Comparison of ENCODE assay signal across 8 cellular contexts in the genomic region with DNA sequence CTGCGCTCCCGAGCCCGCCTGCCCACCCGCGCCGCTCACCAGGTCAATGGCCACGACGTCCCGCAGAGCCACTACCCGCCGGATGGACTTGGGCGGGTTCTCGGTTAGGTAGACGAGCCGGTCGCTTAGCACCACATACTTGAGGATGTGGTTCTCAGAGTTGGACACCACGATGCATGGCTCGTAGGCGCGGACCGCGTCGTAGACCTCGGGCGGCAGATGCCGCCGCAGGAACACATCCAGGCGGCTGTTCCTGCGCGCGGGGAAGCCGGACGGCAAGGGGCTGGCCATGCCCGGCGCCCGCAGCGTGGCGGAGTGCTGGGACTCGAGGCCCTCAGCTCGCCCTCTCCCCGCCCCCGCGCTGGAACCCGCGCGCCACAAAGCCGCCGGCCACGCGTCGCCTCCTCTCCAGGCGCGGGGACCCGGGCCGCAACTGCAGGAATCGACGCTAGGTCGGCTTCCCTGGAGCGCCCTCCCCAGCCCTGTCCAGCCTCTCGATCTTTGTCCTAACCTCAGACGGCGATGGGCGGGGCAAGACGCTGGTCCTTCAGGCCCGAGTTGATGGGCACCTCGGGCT. TPM values are rescaled to one million over a fixed set of nuclear protein-coding genes. Genes with fewer than 3 reads are reported as not detected.
DNase-seq lines count a peak whose midpoint lies in the region; ATAC-seq, FAIRE-seq and TF ChIP-seq lines count a peak whose summit lies in the region.

A gene with protein sequence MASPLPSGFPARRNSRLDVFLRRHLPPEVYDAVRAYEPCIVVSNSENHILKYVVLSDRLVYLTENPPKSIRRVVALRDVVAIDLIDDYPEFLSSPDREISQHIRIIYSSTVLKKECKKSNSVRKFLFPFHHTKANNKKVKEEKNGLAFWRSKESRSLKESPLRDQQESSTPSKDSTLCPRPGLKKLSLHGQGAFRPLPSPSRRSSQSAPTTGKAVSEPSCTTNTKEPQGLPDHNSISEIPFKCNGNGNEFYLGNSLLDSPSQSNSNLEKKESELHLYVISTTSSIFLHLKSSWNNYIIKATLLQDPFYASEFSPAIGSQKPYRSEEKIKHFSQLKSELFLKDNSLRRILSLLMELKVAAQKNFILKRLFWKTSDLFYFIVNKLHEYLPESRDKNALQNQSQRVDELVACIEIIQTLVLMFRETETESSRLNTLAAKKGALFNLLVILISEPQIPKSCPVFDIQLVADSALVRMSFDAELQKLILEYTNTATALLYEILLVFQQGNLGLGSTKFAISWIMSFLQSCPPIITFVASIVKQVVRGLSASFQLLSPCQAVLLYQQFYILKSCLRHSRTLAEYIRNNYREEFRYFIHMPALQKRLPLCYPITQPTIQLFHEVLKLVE (minus strand): TSS at position 484 of the 577 bp plus-strand sequence. CDS start 193 bp downstream, at position 291.

- H3K27ac ChIP-seq in HL-60 (replicated peaks): no peak within 1 kb of the TSS
- no peak within 1 kb of the TSS for H3K27ac ChIP-seq in astrocyte (ENCODE audit: low read depth, low read length)
- no peak within 1 kb of the TSS for H3K27ac ChIP-seq in PC-3 (ENCODE audit: low read length)

- intact Hi-C loops in PC-3 (cut with micrococcal nuclease): no loop called here

- H3K79me2 ChIP-seq in astrocyte (ENCODE audit: insufficient read depth, low read length): no peaks in the 10 kb centered on the region
- H3K79me2 ChIP-seq in PC-3 (ENCODE audit: low read length): no peaks in the 10 kb centered on the region

- POLR2A ChIA-PET in AG04449 (lab: Yijun Ruan, JAX): interaction anchor here (0.7 kb wide), 1 partner anchor 313 kb away, joined by 3 read pairs; no protein-coding TSS in a partner anchor
- POLR2A ChIA-PET in PC-3 (lab: Charles Lee; ENCODE audit: unreplicated experiment): no interaction called here

- peaks cover 2% of the 10 kb centered on the region for H3K27me3 Mint-ChIP-seq in astrocyte (ENCODE audit: low read depth, unreplicated experiment)
- H3K27me3 Mint-ChIP-seq in type B pancreatic cell: peaks cover 3% of the 10 kb centered on the region

- H3K4me2 ChIP-seq in astrocyte (ENCODE audit: low read length) (peak within 1 kb of the TSS; percentile 85), PC-3 (ENCODE audit: low read length) (no peak within 1 kb of the TSS)

- H3F3A ChIP-seq in PC-3 (ENCODE audit: low read length, unreplicated experiment): peaks cover 3% of the 10 kb centered on the region

- no peaks in the 10 kb centered on the region for H3K9me2 ChIP-seq in PC-3 (replicated peaks; ENCODE audit: low read length)

- peaks cover 23% of the 10 kb centered on the region for H3K27me3 ChIP-seq in HL-60 (ENCODE audit: insufficient read depth, poor library complexity, severe bottlenecking)
- H3K27me3 ChIP-seq in astrocyte (ENCODE audit: insufficient read depth, low read length): no peaks in the 10 kb centered on the region
- no peaks in the 10 kb centered on the region for H3K27me3 ChIP-seq in PC-3 (ENCODE audit: low read length)

- H3K4me1 ChIP-seq in astrocyte (ENCODE audit: insufficient read depth, low read length) (peaks cover 4% of the 10 kb centered on the region), PC-3 (ENCODE audit: insufficient read depth, low read length) (peaks cover 20% of the 10 kb centered on the region)

- H3K4me1 Mint-ChIP-seq in astrocyte (ENCODE audit: low read depth, unreplicated experiment) (peaks cover 4% of the 10 kb centered on the region), type B pancreatic cell (ENCODE audit: unreplicated experiment) (peaks cover 4% of the 10 kb centered on the region)

- peak; percentile 4 for TF ChIP-seq CTCF in AG04449 (IDR thresholded peaks at IDR 0.05; ENCODE audit: insufficient read depth, low read length, missing control alignments)
- TF ChIP-seq CTCF in HL-60 (IDR thresholded peaks at IDR 0.05; ENCODE audit: insufficient read depth, low read length): no peak
- TF ChIP-seq CTCF in astrocyte (IDR thresholded peaks at IDR 0.05; ENCODE audit: insufficient read depth, low read depth, low read length): no peak
- TF ChIP-seq CTCF in type B pancreatic cell (conservative IDR thresholded peaks at IDR 0.05): no peak
- no peak for TF ChIP-seq CTCF in PC-3 (conservative IDR thresholded peaks at IDR 0.05; ENCODE audit: low read depth, low read length)

- H3K9me3 Mint-ChIP-seq in astrocyte (ENCODE audit: unreplicated experiment) (no peaks in the 10 kb centered on the region), type B pancreatic cell (peaks cover 4% of the 10 kb centered on the region)

- H4K20me1 ChIP-seq in astrocyte (ENCODE audit: insufficient read depth, low read length) (no peaks in the 10 kb centered on the region), PC-3 (ENCODE audit: low read length) (no peaks in the 10 kb centered on the region)

- CTCF ChIA-PET in AG04449 (lab: Yijun Ruan, JAX): interaction anchor here (1.0 to 3.4 kb wide), 8 partner anchors 10 to 565 kb away, joined by 3 to 18 read pairs (median 5); no protein-coding TSS in a partner anchor
- CTCF ChIA-PET in PC-3 (lab: Charles Lee): no interaction called here

- H3K36me3 Mint-ChIP-seq in astrocyte (ENCODE audit: low read depth, unreplicated experiment) (no peaks in the 10 kb centered on the region), type B pancreatic cell (no peaks in the 10 kb centered on the region)

- FAIRE-seq in astrocyte (lab: Jason Lieb, UNC): no peak

- H3K36me3 ChIP-seq in astrocyte (ENCODE audit: insufficient read depth, low read length): no peaks in the 10 kb centered on the region
- H3K36me3 ChIP-seq in PC-3 (ENCODE audit: low read depth, low read length): no peaks in the 10 kb centered on the region

- ATAC-seq in PC-3 (no peak), HG02642 (IDR thresholded peaks at IDR 0.05; ENCODE audit: poor library complexity, unreplicated experiment) (no peak)

- H3K27ac Mint-ChIP-seq in astrocyte (ENCODE audit: unreplicated experiment) (no peak within 1 kb of the TSS), type B pancreatic cell (no peak within 1 kb of the TSS)

- H2AFZ ChIP-seq in astrocyte (ENCODE audit: low read depth, low read length) (peak within 1 kb of the TSS; percentile 92), PC-3 (ENCODE audit: low read length) (no peak within 1 kb of the TSS)

- H3K4me3 Mint-ChIP-seq in astrocyte (ENCODE audit: unreplicated experiment) (no peak within 1 kb of the TSS), type B pancreatic cell (peak within 1 kb of the TSS; percentile 66)

- BruUV-seq in PC-3 (replicated peaks; lab: Mats Ljungman, UMichigan): no TSS peak

- DNase-seq in AG04449 (ENCODE audit: low read depth, low spot score): no peak
- DNase-seq in HL-60 (ENCODE audit: low read depth in 1 of 2, low spot score in 1 of 2): no peak
- peak; percentile 27 for DNase-seq in astrocyte (ENCODE audit: low read depth)
- peak; percentile 76 for DNase-seq in left kidney (ENCODE audit: low read depth, low spot score)
- DNase-seq in type B pancreatic cell (ENCODE audit: extremely low spot score, unreplicated experiment): no peak
- DNase-seq in SHP77 (lab: John Stamatoyannopoulos, UW): no peak
- no peak for DNase-seq in PC-3

- H3K4me3 ChIP-seq in AG04449 (ENCODE audit: low read depth, low read length): peak within 1 kb of the TSS; percentile 56
- peak within 1 kb of the TSS; percentile 12; the same call in 1 of the 2 replicates for H3K4me3 ChIP-seq in HL-60 (replicated peaks; ENCODE audit: insufficient read depth, low read length)
- H3K4me3 ChIP-seq in astrocyte (ENCODE audit: insufficient read depth, low read depth, low read length): peak within 1 kb of the TSS; percentile 46
- no peak within 1 kb of the TSS for H3K4me3 ChIP-seq in PC-3 (ENCODE audit: low read length)

- H3K9me3 ChIP-seq in astrocyte (ENCODE audit: insufficient read depth, low read depth, low read length) (no peaks in the 10 kb centered on the region), PC-3 (ENCODE audit: low read length) (no peaks in the 10 kb centered on the region)

- H3K9ac ChIP-seq in astrocyte (ENCODE audit: low read length) (peak within 1 kb of the TSS; percentile 23), PC-3 (ENCODE audit: low read length) (no peak within 1 kb of the TSS)

RNA-seq across cellular contexts. Expression of the gene that starts here (rescaled TPM):
- not detected in 2 replicates for total RNA-seq in astrocyte
- 1.5 TPM in 1 of 2 replicates, not detected in the other for total RNA-seq in type B pancreatic cell (ENCODE audit: low replicate concordance)
- 5.7 and 8.1 TPM in 2 replicates for total RNA-seq in PC-3 (2014; rRNA removed)

Comparison
In these comparisons a context has a peak if more than half of its experiments do, and no peak if none do; other contexts are left out.
1. Peak in DNase-seq, H3K4me3 ChIP-seq, H3K9ac ChIP-seq and H3K4me2 ChIP-seq in astrocyte; RNA of the gene not detected or under 1 TPM.